In genomic region chr3:59771760-59772159, GRCh38 we compare ENCODE assay signal across 13 cellular contexts.
A peak's percentile ranks its signal among the peaks of the same experiment; 100 is the strongest.
DNase-seq lines count a peak whose midpoint lies in the region; ATAC-seq and TF ChIP-seq lines count a peak whose summit lies in the region.
"Had no signal": no experiment of that assay in that cellular context is flagged by ENCODE, and none has a peak within 500 bp of the region (broad histone marks: within the 10 kb centered on the region; RNA-seq: fewer than 3 reads in every experiment).

No MANE protein-coding gene starts in this region.

- peak; percentile 95 for DNase-seq in AG10803 (ENCODE audit: low read depth)
- DNase-seq in HS-27A (ENCODE audit: low read depth), result peak; percentile 76
- peak; percentile 40 for DNase-seq in amniotic stem cell (lab: John Stamatoyannopoulos, UW)
- DNase-seq in kidney glomerular epithelial cell (lab: John Stamatoyannopoulos, UW), result peak; percentile 98
- DNase-seq in NCI-H1930 (lab: John Stamatoyannopoulos, UW), result no peak
- no peak for DNase-seq in effector CD8-positive, alpha-beta T cell (lab: John Stamatoyannopoulos, UW)
- DNase-seq in central memory CD4-positive, alpha-beta T cell, result no peak
- DNase-seq: activated effector memory CD4-positive, alpha-beta T cell treated with Interleukin-2 at 50 U/mL for 16 hours; COR-L47; NCI-H446 treated with DMSO at 0.1 percent for 48 hours; thyroid gland had no signal

- no peak for TF ChIP-seq CTCF in AG10803 (conservative IDR thresholded peaks at IDR 0.05; ENCODE audit: low read length)

- ATAC-seq in HG03175 (IDR thresholded peaks at IDR 0.05; ENCODE audit: unreplicated experiment), result no peak

- H3K4me3 ChIP-seq in AG10803 (ENCODE audit: low read length), result no peak overlapping the region
- H3K4me3 ChIP-seq: HAP-1, thyroid gland had no signal

Comparison
In these comparisons a context has a peak if more than half of its experiments do, and no peak if none do; other contexts are left out.
1. DNase-seq: peak in AG10803 (single experiment), HS-27A (single experiment), amniotic stem cell (single experiment) and kidney glomerular epithelial cell (single experiment); none in NCI-H1930 (0 of 2), effector CD8-positive, alpha-beta T cell (single experiment) and central memory CD4-positive, alpha-beta T cell (single experiment).